In genomic region chr2:86429335-86429734, GRCh38 we compare ENCODE assay signal across 22 cellular contexts. TPM values are rescaled to one million over a fixed set of nuclear protein-coding genes. Genes with fewer than 3 reads are reported as not detected.
DNase-seq lines count a peak whose midpoint lies in the region; ATAC-seq, FAIRE-seq and TF ChIP-seq lines count a peak whose summit lies in the region.
"Had no signal": no experiment of that assay in that cellular context is flagged by ENCODE, and none has a peak within 500 bp of the region (broad histone marks: within the 10 kb centered on the region; RNA-seq: fewer than 3 reads in every experiment).

No MANE protein-coding gene starts in this region.

- no peak overlapping the region for H3K27ac ChIP-seq in HepG2 (ENCODE audit: extremely low read length, insufficient read depth, low read length)
- no peak overlapping the region for H3K27ac ChIP-seq in right lobe of liver
- H3K27ac ChIP-seq in K562 (ENCODE audit: extremely low read depth, low read depth, low read length) = no peak overlapping the region
- H3K27ac ChIP-seq: 22Rv1, BLaER1 had no signal

- TF ChIP-seq CTCF in HepG2 (CRISPR knock-in tag; IDR thresholded peaks at IDR 0.05) (no peak), right lobe of liver (IDR thresholded peaks at IDR 0.05) (no peak), K562 (IDR thresholded peaks at IDR 0.05 in 2 of 3, conservative IDR thresholded peaks at IDR 0.05 in 1 of 3; ENCODE audit: insufficient read depth in 2 of 3, low read depth in 1 of 3, low read length in 3 of 3) (no peak), Caco-2 (IDR thresholded peaks at IDR 0.05; ENCODE audit: insufficient read depth in 1 of 2, low read depth in 1 of 2, low read length in 1 of 2, severe bottlenecking in 1 of 2, unreplicated experiment in 1 of 2) (no peak)

- intact Hi-C loops in HepG2 (cut with micrococcal nuclease; ENCODE audit: unreplicated experiment) (no loop called here), right lobe of liver (cut with DNase I) (no loop called here), K562 (cut with micrococcal nuclease) (no loop called here), Caco-2 (cut with micrococcal nuclease; ENCODE audit: unreplicated experiment) (no loop called here)

- TF ChIP-seq RAD21 in HepG2 (CRISPR knock-in tag; IDR thresholded peaks at IDR 0.05) (no peak), K562 (CRISPR knock-in tag; conservative IDR thresholded peaks at IDR 0.05 in 1 of 2, IDR thresholded peaks at IDR 0.05 in 1 of 2) (no peak)

- H3K4me2 ChIP-seq in HepG2 (ENCODE audit: low read depth, low read length) = no peak overlapping the region
- H3K4me2 ChIP-seq in K562 (ENCODE audit: insufficient read depth, low read length) = no peak overlapping the region
- H3K4me2 ChIP-seq: BLaER1 had no signal

- H3K27me3 ChIP-seq in HepG2 (ENCODE audit: control insufficient read depth in 1 of 2, insufficient read depth in 2 of 2, low read length in 2 of 2) (peaks cover 1 to 27% of the 10 kb centered on the region in 2 experiments; a peak in 4 of 5 replicates), right lobe of liver (no peaks in the 10 kb centered on the region), K562 (ENCODE audit: control insufficient read depth in 2 of 2, insufficient read depth in 2 of 2, low read length in 2 of 2) (no peaks in the 10 kb centered on the region), Caco-2 (replicated peaks; ENCODE audit: control insufficient read depth, insufficient read depth, low read length) (no peaks in the 10 kb centered on the region; the same call in 1 of the 2 replicates)
- H3K27me3 ChIP-seq: BE2C, BLaER1 had no signal

- no peaks in the 10 kb centered on the region for H3K36me3 ChIP-seq in HepG2 (replicated peaks in 1 of 2; ENCODE audit: control insufficient read depth in 1 of 2, insufficient read depth in 2 of 2, low read length in 2 of 2)
- no peaks in the 10 kb centered on the region for H3K36me3 ChIP-seq in right lobe of liver
- no peaks in the 10 kb centered on the region for H3K36me3 ChIP-seq in K562 (ENCODE audit: control insufficient read depth, insufficient read depth, low read length)
- no peaks in the 10 kb centered on the region for H3K36me3 ChIP-seq in Caco-2 (ENCODE audit: control insufficient read depth, insufficient read depth, low read length)
- H3K36me3 ChIP-seq: BE2C, BLaER1 had no signal

- H3K4me3 Mint-ChIP-seq in Caco-2 (ENCODE audit: unreplicated experiment) = no peak overlapping the region
- H3K4me3 Mint-ChIP-seq: CD14-positive monocyte; CD4-positive, alpha-beta memory T cell; CD4-positive, CD25-positive, alpha-beta regulatory T cell; CD8-positive, alpha-beta memory T cell had no signal

- FAIRE-seq in HepG2 (lab: Jason Lieb, UNC) (no peak), K562 (lab: Jason Lieb, UNC) (no peak)
- FAIRE-seq: D721Med, GM12891, GM19239 had no signal

- DNase-seq in HepG2 (ENCODE audit: low spot score) (no peak), right lobe of liver (no peak), K562 (ENCODE audit: extremely low read depth in 1 of 4, low spot score in 3 of 4) (no peak), Caco-2 (no peak), DMS79 (lab: John Stamatoyannopoulos, UW) (no peak)
- DNase-seq: ACHN; BE2C; C1 segment of cervical spinal cord; Calu3; CD4-positive, alpha-beta memory T cell; CD4-positive, CD25-positive, alpha-beta regulatory T cell; CD8-positive, alpha-beta memory T cell; COR-L47; DND-41; EL; GDM1 had no signal

- H3K4me3 ChIP-seq in HepG2 (replicated peaks in 1 of 3; ENCODE audit: insufficient read depth in 1 of 3, low read depth in 2 of 3, low read length in 3 of 3) = no peak overlapping the region
- no peak overlapping the region for H3K4me3 ChIP-seq in right lobe of liver
- no peak overlapping the region for H3K4me3 ChIP-seq in K562
- H3K4me3 ChIP-seq in Caco-2 (ENCODE audit: low read depth, low read length) = no peak overlapping the region
- H3K4me3 ChIP-seq: BLaER1 had no signal

- H3K4me1 Mint-ChIP-seq in Caco-2 (ENCODE audit: low read depth, unreplicated experiment) = peaks cover 6% of the 10 kb centered on the region
- H3K4me1 Mint-ChIP-seq: CD4-positive, alpha-beta memory T cell; CD8-positive, alpha-beta memory T cell had no signal

- H3K9me1 ChIP-seq in K562 (ENCODE audit: control insufficient read depth, insufficient read depth, low read length) = no peaks in the 10 kb centered on the region

- CTCF ChIA-PET in HepG2 (lab: Yijun Ruan, JAX; ENCODE audit: low intra/inter-chr PET ratio, low total read pairs) (no interaction called here), K562 (lab: Yijun Ruan, JAX; ENCODE audit: low intra/inter-chr PET ratio) (no interaction called here), Caco-2 (lab: Charles Lee) (no interaction called here)

- H3K9me3 ChIP-seq in HepG2 (ENCODE audit: low read length) = no peaks in the 10 kb centered on the region
- H3K9me3 ChIP-seq in right lobe of liver = no peaks in the 10 kb centered on the region
- H3K9me3 ChIP-seq in K562 (replicated peaks; ENCODE audit: control insufficient read depth, insufficient read depth, low read depth, low read length) = no peaks in the 10 kb centered on the region
- no peaks in the 10 kb centered on the region; the same call in 1 of the 2 replicates for H3K9me3 ChIP-seq in Caco-2
- H3K9me3 ChIP-seq: BE2C had no signal

- no peak overlapping the region for H3K9ac ChIP-seq in HepG2 (ENCODE audit: insufficient read depth, low read depth, low read length)
- H3K9ac ChIP-seq in K562 (ENCODE audit: insufficient read depth in 1 of 2, low read depth in 2 of 2, low read length in 2 of 2) = no peak overlapping the region
- H3K9ac ChIP-seq: BLaER1 had no signal

- H4K20me1 ChIP-seq in HepG2 (ENCODE audit: insufficient read depth, low read length) (no peaks in the 10 kb centered on the region), K562 (replicated peaks; ENCODE audit: control insufficient read depth, insufficient read depth, low read length) (no peaks in the 10 kb centered on the region)
- H4K20me1 ChIP-seq: BLaER1 had no signal

- BruUV-seq in HepG2 (replicated peaks; lab: Mats Ljungman, UMichigan) = no TSS peak
- no TSS peak for BruUV-seq in K562 (replicated peaks; lab: Mats Ljungman, UMichigan)
- BruUV-seq in Caco-2 (replicated peaks; lab: Mats Ljungman, UMichigan) = no TSS peak

- TF ChIP-seq EP300 in HepG2 (IDR thresholded peaks at IDR 0.05; ENCODE audit: low read depth in 2 of 2, low read length in 2 of 2) = no peak
- no peak for TF ChIP-seq EP300 in HepG2 (CRISPR knock-in tag; IDR thresholded peaks at IDR 0.05; ENCODE audit: borderline replicate concordance)
- no peak for TF ChIP-seq EP300 in K562 (IDR thresholded peaks at IDR 0.05; ENCODE audit: low read length)

- WGBS in HepG2 (ENCODE audit: low lambda C conversion rate) = 0% methylated on average over 1 of the region's 1 CpG
- no CpG with 5 or more reads among the region's 1 CpG for WGBS in right lobe of liver (ENCODE audit: insufficient coverage, low coverage, low lambda C conversion rate, missing lambda C conversion rate)
- WGBS in K562 (ENCODE audit: insufficient coverage, low coverage, missing lambda C conversion rate) = 10% methylated on average over 1 of the region's 1 CpG

- H2AFZ ChIP-seq in HepG2 (ENCODE audit: low read length) (no peak overlapping the region), K562 (ENCODE audit: low read depth, low read length) (no peak overlapping the region)

- in situ Hi-C loops in HepG2 (cut with HindIII; ENCODE audit: extremely low pct_ligation_motif_present, low pct_unique_long_range_greater_than_20kb) (no loop called here), K562 (cut with MboI) (no loop called here)

- no peaks in the 10 kb centered on the region for H3K36me3 Mint-ChIP-seq in Caco-2 (ENCODE audit: insufficient read depth, unreplicated experiment)
- H3K36me3 Mint-ChIP-seq: CD14-positive monocyte; CD4-positive, alpha-beta memory T cell; CD4-positive, CD25-positive, alpha-beta regulatory T cell had no signal

- POLR2A ChIA-PET in HepG2 (lab: Yijun Ruan, JAX) = no interaction called here
- POLR2A ChIA-PET in K562 (lab: Yijun Ruan, JAX) = interaction anchor here (0.8 kb wide), 1 partner anchor 13 kb away, joined by 3 read pairs; no protein-coding TSS in a partner anchor
- POLR2A ChIA-PET in Caco-2 (lab: Charles Lee) = no interaction called here

- H3K27ac Mint-ChIP-seq in Caco-2 (ENCODE audit: unreplicated experiment) = no peak overlapping the region
- H3K27ac Mint-ChIP-seq: CD14-positive monocyte; CD4-positive, alpha-beta memory T cell; CD4-positive, CD25-positive, alpha-beta regulatory T cell; CD8-positive, alpha-beta memory T cell had no signal

- peaks cover 15% of the 10 kb centered on the region for H3K9me3 Mint-ChIP-seq in Caco-2 (ENCODE audit: unreplicated experiment)
- H3K9me3 Mint-ChIP-seq: CD8-positive, alpha-beta memory T cell had no signal

- peaks cover 13% of the 10 kb centered on the region for H3K27me3 Mint-ChIP-seq in Caco-2 (ENCODE audit: insufficient read depth, unreplicated experiment)

- no peak for ATAC-seq in HepG2
- ATAC-seq in right lobe of liver = no peak
- ATAC-seq in K562 = no peak

- H3K4me1 ChIP-seq in HepG2 (ENCODE audit: insufficient read depth, low read length) (no peaks in the 10 kb centered on the region), right lobe of liver (no peaks in the 10 kb centered on the region), K562 (replicated peaks in 1 of 2; ENCODE audit: control insufficient read depth in 2 of 2, insufficient read depth in 2 of 2, low read length in 2 of 2) (no peaks in the 10 kb centered on the region), Caco-2 (no peaks in the 10 kb centered on the region)
- H3K4me1 ChIP-seq: BE2C, BLaER1 had no signal

- H3K79me2 ChIP-seq in HepG2 (ENCODE audit: insufficient read depth, low read length) = no peaks in the 10 kb centered on the region
- no peaks in the 10 kb centered on the region for H3K79me2 ChIP-seq in K562 (ENCODE audit: control insufficient read depth, insufficient read depth, low read length)

- TF ChIP-seq POLR2A in HepG2 (IDR thresholded peaks at IDR 0.05; ENCODE audit: insufficient read depth in 1 of 2, low read depth in 2 of 2, low read length in 2 of 2) = no peak
- no peak for TF ChIP-seq POLR2A in right lobe of liver (IDR thresholded peaks at IDR 0.05)
- no peak for TF ChIP-seq POLR2A in K562 (conservative IDR thresholded peaks at IDR 0.05)

RNA-seq across cellular contexts. Expression of gene KDM3A, which starts 11.8 kb away (rescaled TPM):
- 21.0 and 30.8 TPM in 2 replicates for total RNA-seq in HepG2 (2016; rRNA removed; fragmentation: Illumina TruSeq; extraction: Trizol)
- total RNA-seq in HepG2 (2016; cell fraction: cytosol; rRNA removed; fragmentation: Illumina TruSeq; extraction: Trizol; ENCODE audit: low read depth) = 3.8 and 4.0 TPM in 2 replicates
- 20.2 and 32.7 TPM in 2 replicates for total RNA-seq in HepG2 (2016; cell fraction: insoluble cytoplasmic fraction; rRNA removed; fragmentation: Illumina TruSeq; extraction: Trizol)
- total RNA-seq in HepG2 (2016; cell fraction: membrane; rRNA removed; fragmentation: Illumina TruSeq; extraction: Trizol) = 7.1 and 9.1 TPM in 2 replicates
- 52.1 and 52.6 TPM in 2 replicates for total RNA-seq in HepG2 (2016; cell fraction: nucleus; rRNA removed; fragmentation: Illumina TruSeq; extraction: Trizol)
- polyA plus RNA-seq in HepG2 (2011; rRNA removed) = 53.9 and 70.2 TPM in 2 replicates
- 29.9 and 38.1 TPM in 2 replicates for polyA plus RNA-seq in HepG2 (2011; cell fraction: cytosol; rRNA removed)
- polyA plus RNA-seq in HepG2 (2011; cell fraction: nucleus; rRNA removed) = 77.5 and 80.4 TPM in 2 replicates
- polyA plus RNA-seq in HepG2 (2012) = 46.4 and 59.6 TPM in 2 replicates
- 1.5 and 3.7 TPM in 2 replicates for polyA plus RNA-seq in HepG2 (2016; cell fraction: cytosol; fragmentation: Illumina TruSeq; extraction: Trizol; ENCODE audit: low read depth)
- polyA plus RNA-seq in HepG2 (2016; cell fraction: insoluble cytoplasmic fraction; fragmentation: Illumina TruSeq; extraction: Trizol; ENCODE audit: low read depth) = 24.8 and 27.7 TPM in 2 replicates
- 5.6 and 5.8 TPM in 2 replicates for polyA plus RNA-seq in HepG2 (2016; cell fraction: membrane; fragmentation: Illumina TruSeq; extraction: Trizol; ENCODE audit: low read depth)
- 38.9 TPM in 2 replicates for polyA plus RNA-seq in HepG2 (2016; cell fraction: nucleus; fragmentation: Illumina TruSeq; extraction: Trizol; ENCODE audit: insufficient read depth, low read depth)
- 42.3 and 101 TPM in 2 replicates for polyA minus RNA-seq in HepG2 (2011; rRNA and poly(A)+ RNA removed; ENCODE audit: low replicate concordance)
- polyA minus RNA-seq in HepG2 (2011; cell fraction: cytosol; rRNA and poly(A)+ RNA removed) = 82.1 and 91.9 TPM in 2 replicates
- polyA minus RNA-seq in HepG2 (2011; cell fraction: nucleus; rRNA and poly(A)+ RNA removed) = 257 and 304 TPM in 2 replicates
- 10 to 100 TPM in 5 of 6 experiments, 1 to 10 TPM in 1; 7.2 to 40.8 (median 13.6) TPM for total RNA-seq in right lobe of liver
- 103 and 245 TPM in 2 replicates for total RNA-seq in K562 (2011; cell fraction: chromatin; rRNA removed; ENCODE audit: low replicate concordance)
- 51.0 and 66.5 TPM in 2 replicates for total RNA-seq in K562 (2011; cell fraction: nucleolus; rRNA removed)
- total RNA-seq in K562 (2011; cell fraction: nucleoplasm; rRNA removed) = 131 and 168 TPM in 2 replicates
- total RNA-seq in K562 (2014; rRNA removed) = 20.5 and 23.2 TPM in 2 replicates
- 24.8 and 28.7 TPM in 2 replicates for total RNA-seq in K562 (2014; rRNA removed; fragmentation: Illumina TruSeq; extraction: Trizol)
- total RNA-seq in K562 (2015; rRNA removed; fragmentation: Illumina TruSeq; extraction: Trizol) = 21.7 and 24.5 TPM in 2 replicates
- 36.9 and 37.9 TPM in 2 replicates for total RNA-seq in K562 (2021)
- polyA plus RNA-seq in K562 (2011; rRNA removed) = 54.3 and 95.4 TPM in 2 replicates
- polyA plus RNA-seq in K562 (2011; cell fraction: cytosol; rRNA removed) = 18.7 and 27.9 TPM in 2 replicates
- 94.1 and 101 TPM in 2 replicates for polyA plus RNA-seq in K562 (2011; cell fraction: nucleus; rRNA removed)
- 24.0 and 33.7 TPM in 2 replicates for polyA plus RNA-seq in K562 (2012)
- polyA plus RNA-seq in K562 (2014; fragmentation: Illumina TruSeq; extraction: Trizol) = 23.5 and 26.7 TPM in 2 replicates
- 10 to 100 TPM in 1 of 2 experiments, 1 to 10 TPM in 1; 7.5 to 11.7 TPM for polyA plus RNA-seq in K562 (2014; fragmentation: Nextera tagmentation; extraction: Ambion mirVana)
- 26.2 and 31.5 TPM in 2 replicates for polyA plus RNA-seq in K562 (2014; rRNA removed)
- polyA minus RNA-seq in K562 (2011; rRNA and poly(A)+ RNA removed) = 122 and 168 TPM in 2 replicates
- polyA minus RNA-seq in K562 (2011; cell fraction: cytosol; rRNA and poly(A)+ RNA removed) = 40.0 and 58.0 TPM in 2 replicates
- polyA minus RNA-seq in K562 (2011; cell fraction: nucleus; rRNA and poly(A)+ RNA removed) = 89.4 and 102 TPM in 2 replicates
- 47.4 and 52.4 TPM in 2 replicates for total RNA-seq in Caco-2 (2022)

Comparison
In these comparisons a context has a peak if more than half of its experiments do, and no peak if none do; other contexts are left out.
1. Of the 241 proteins assayed by ChIP-seq in both HepG2 and K562: peak only in HepG2: MAFF and MAFK; only in K562: none; in both: none; in neither: 239.